ENCODE assay signal across 14 cellular contexts in genomic region chr9:134365115-134365596, GRCh38. TPM values are rescaled to one million over a fixed set of nuclear protein-coding genes. Genes with fewer than 3 reads are reported as not detected.
DNase-seq lines count a peak whose midpoint lies in the region; ATAC-seq and TF ChIP-seq lines count a peak whose summit lies in the region.
"Had no signal": no experiment of that assay in that cellular context is flagged by ENCODE, and none has a peak within 500 bp of the region (broad histone marks: within the 10 kb centered on the region; RNA-seq: fewer than 3 reads in every experiment).

No MANE protein-coding gene starts in this region.

- H3K36me3 ChIP-seq in GM23248 (ENCODE audit: low read depth) (no peaks in the 10 kb centered on the region), liver (ENCODE audit: control insufficient read depth in 4 of 4, insufficient read depth in 3 of 4, low read depth in 1 of 4, low read length in 3 of 4) (no peaks in the 10 kb centered on the region), spleen (no peaks in the 10 kb centered on the region)
- H3K36me3 ChIP-seq: pancreas had no signal

- H3K4me1 ChIP-seq in GM23248 (ENCODE audit: insufficient read depth): peaks cover 31% of the 10 kb centered on the region
- H3K4me1 ChIP-seq in liver (ENCODE audit: control insufficient read depth in 4 of 4, insufficient read depth in 4 of 4, low read length in 3 of 4): peaks cover 70 to 99% (median 87%) of the 10 kb centered on the region in 4 donors
- H3K4me1 ChIP-seq in spleen: peaks cover 23 to 95% (median 61%) of the 10 kb centered on the region in 6 donors

- CTCF ChIA-PET in WTC11 (lab: Charles Lee): no interaction called here
- CTCF ChIA-PET in Calu3 (lab: Charles Lee): no interaction called here
- CTCF ChIA-PET in GM10248 (lab: Yijun Ruan, JAX): interaction anchor here (0.8 to 1.7 kb wide), 8 partner anchors 9 to 85 kb away, joined by 3 to 11 read pairs (median 4); no protein-coding TSS in a partner anchor

- H3K9ac ChIP-seq in GM23248 (peak overlapping the region; percentile 82; the same call in 1 of the 2 replicates), liver (ENCODE audit: low read depth in 1 of 2, low read length in 2 of 2) (no peak overlapping the region)

- no peaks in the 10 kb centered on the region for H3K9me2 ChIP-seq in GM23248 (ENCODE audit: insufficient read depth)

- peaks cover 5% of the 10 kb centered on the region; the same call in 1 of the 2 replicates for H3F3A ChIP-seq in GM23248 (ENCODE audit: insufficient read depth)

- intact Hi-C loops in spleen (cut with DNase I; ENCODE audit: low total_unique reads) (no loop called here), Calu3 (cut with micrococcal nuclease; ENCODE audit: unreplicated experiment) (no loop called here)

- H3K4me3 ChIP-seq in GM23248 (no peak overlapping the region), liver (ENCODE audit: low read depth in 1 of 3, low read length in 3 of 3) (no peak overlapping the region), spleen (no peak overlapping the region)
- H3K4me3 ChIP-seq: pancreas had no signal

- no peak overlapping the region for H3K4me2 ChIP-seq in GM23248 (ENCODE audit: unreplicated experiment)

- H3K79me2 ChIP-seq in GM23248 (ENCODE audit: insufficient read depth): peaks cover 90% of the 10 kb centered on the region

- H3K27ac Mint-ChIP-seq in WTC11 (peak overlapping the region; percentile 58; the same call in 1 of the 2 replicates), Calu3 (ENCODE audit: unreplicated experiment) (no peak overlapping the region)
- H3K27ac Mint-ChIP-seq: activated CD8-positive, alpha-beta T cell treated with anti-CD3 and anti-CD28 coated beads, Interleukin-2, amount 10 ng/mL, durations not matched to agents 7 days and 5 days; B cell had no signal

- in situ Hi-C loops in GM23248 (cut with MboI): no loop called here

- DNase-seq in GM23248: no peak
- no peak for DNase-seq in WTC11 (ENCODE audit: low spot score)
- DNase-seq in spleen: no peak
- no peak for DNase-seq in Calu3
- no peak for DNase-seq in GM10248 (ENCODE audit: extremely low spot score)
- DNase-seq: activated CD8-positive, alpha-beta T cell treated with anti-CD3 and anti-CD28 coated beads, Interleukin-2, amount 10 ng/mL, durations not matched to agents 7 days and 5 days; activated effector memory CD4-positive, alpha-beta T cell treated with anti-CD3 and anti-CD28 coated beads, Interleukin-2, amount 50 U/mL, for 16 hours; hippocampal formation; stimulated activated CD4-positive, alpha-beta T cell treated with anti-CD3 and anti-CD28 coated beads, Interleukin-1b, Interleukin-23, amount 100 ng/mL, for 48 hours had no signal

- H3K4me1 Mint-ChIP-seq in WTC11 (peaks cover 3% of the 10 kb centered on the region), Calu3 (ENCODE audit: low read depth, unreplicated experiment) (peaks cover 8% of the 10 kb centered on the region)

- POLR2A ChIA-PET in WTC11 (lab: Charles Lee) (interaction anchor here (0.7 kb wide), 1 partner anchor 100 kb away, joined by 3 read pairs; no protein-coding TSS in a partner anchor), GM10248 (lab: Yijun Ruan, JAX) (no interaction called here)

- H3K9me3 ChIP-seq in GM23248 (ENCODE audit: low read depth) (no peaks in the 10 kb centered on the region), liver (ENCODE audit: control insufficient read depth in 4 of 4, low read length in 3 of 4) (no peaks in the 10 kb centered on the region), spleen (no peaks in the 10 kb centered on the region)
- H3K9me3 ChIP-seq: pancreas had no signal

- no peaks in the 10 kb centered on the region for H3K27me3 ChIP-seq in GM23248 (replicated peaks; ENCODE audit: insufficient read depth)
- no peaks in the 10 kb centered on the region for H3K27me3 ChIP-seq in liver (ENCODE audit: control insufficient read depth in 4 of 4, insufficient read depth in 4 of 4, low read length in 3 of 4)
- H3K27me3 ChIP-seq in spleen (replicated peaks in 1 of 7): no peaks in the 10 kb centered on the region
- H3K27me3 ChIP-seq: pancreas had no signal

- H3K36me3 Mint-ChIP-seq in WTC11 (no peaks in the 10 kb centered on the region), Calu3 (ENCODE audit: insufficient read depth, unreplicated experiment) (no peaks in the 10 kb centered on the region)

- no peak overlapping the region for H2AFZ ChIP-seq in GM23248

- ATAC-seq in WTC11 (no peak), HG02870 (IDR thresholded peaks at IDR 0.05; ENCODE audit: unreplicated experiment) (no peak), HG02642 (IDR thresholded peaks at IDR 0.05; ENCODE audit: poor library complexity, unreplicated experiment) (no peak)
- ATAC-seq: activated CD8-positive, alpha-beta T cell treated with anti-CD3 and anti-CD28 coated beads, Interleukin-2, amount 10 ng/mL, durations not matched to agents 7 days and 5 days had no signal

- 84 to 89% methylated on average over 19 to 20 of the region's 21 CpGs for WGBS in GM23248 (ENCODE audit: low coverage in 1 of 2, low lambda C conversion rate in 2 of 2, missing lambda C conversion rate in 2 of 2), 2 experiments
- WGBS in liver: 61% methylated on average over 21 of the region's 21 CpGs
- 90 to 92% (median 92%) methylated on average over 12 to 21 of the region's 21 CpGs; no CpG with 5 or more reads in 1 of the 5 donors for WGBS in spleen, 5 donors

- H3K9me3 Mint-ChIP-seq in WTC11 (no peaks in the 10 kb centered on the region), Calu3 (ENCODE audit: low read depth, unreplicated experiment) (no peaks in the 10 kb centered on the region)

- no peak for TF ChIP-seq RAD21 in liver (IDR thresholded peaks at IDR 0.05)

- no peak for TF ChIP-seq CTCF in WTC11 (IDR thresholded peaks at IDR 0.05)
- no peak for TF ChIP-seq CTCF in liver (IDR thresholded peaks at IDR 0.05; ENCODE audit: low read depth, low read length, missing input control)
- no peak for TF ChIP-seq CTCF in spleen (IDR thresholded peaks at IDR 0.05 in 8 of 11, conservative IDR thresholded peaks at IDR 0.05 in 3 of 11)
- TF ChIP-seq CTCF in Calu3 (IDR thresholded peaks at IDR 0.05; ENCODE audit: unreplicated experiment): no peak
- no peak for TF ChIP-seq CTCF in GM10248 (IDR thresholded peaks at IDR 0.05; ENCODE audit: control extremely low read depth, extremely low read depth, low read depth, missing control alignments)

- peak overlapping the region; percentile 94; the same call in 1 of the 2 replicates for H3K27ac ChIP-seq in GM23248
- peak overlapping the region; percentile 79 to 92 for H3K27ac ChIP-seq in liver (ENCODE audit: low read depth in 1 of 2, low read length in 2 of 2)
- H3K27ac ChIP-seq in spleen: peak overlapping the region in 7 of 8 donors; percentile 22 to 94 (median 88)

- H3K4me3 Mint-ChIP-seq in WTC11: no peak overlapping the region
- no peak overlapping the region for H3K4me3 Mint-ChIP-seq in Calu3 (ENCODE audit: low read depth, unreplicated experiment)
- H3K4me3 Mint-ChIP-seq: activated CD8-positive, alpha-beta T cell treated with anti-CD3 and anti-CD28 coated beads, Interleukin-2, amount 10 ng/mL, durations not matched to agents 7 days and 5 days; B cell had no signal

- no peaks in the 10 kb centered on the region; the same call in 1 of the 2 replicates for H4K20me1 ChIP-seq in GM23248 (ENCODE audit: insufficient read depth)

- H3K27me3 Mint-ChIP-seq in WTC11 (ENCODE audit: low read depth) (no peaks in the 10 kb centered on the region), Calu3 (ENCODE audit: unreplicated experiment) (no peaks in the 10 kb centered on the region)
- H3K27me3 Mint-ChIP-seq: B cell had no signal

- BruUV-seq in Calu3 (replicated peaks; lab: Mats Ljungman, UMichigan): no TSS peak

- no peak for TF ChIP-seq POLR2A in spleen (IDR thresholded peaks at IDR 0.05)

TF ChIP-seq in WTC11, 78 proteins besides CTCF, POLR2A, EP300 and RAD21 (continues in another document):
- no peak for TF ChIP-seq MAX (CRISPR knock-in tag; IDR thresholded peaks at IDR 0.05)
- no peak for TF ChIP-seq SP1 (CRISPR knock-in tag; conservative IDR thresholded peaks at IDR 0.05)
- TF ChIP-seq ZBTB43 (CRISPR knock-in tag; IDR thresholded peaks at IDR 0.05): no peak
- TF ChIP-seq EMX1 (CRISPR knock-in tag; IDR thresholded peaks at IDR 0.05): no peak

TF ChIP-seq in liver, 16 proteins besides CTCF, POLR2A, EP300 and RAD21:
- no peak for TF ChIP-seq MAX (IDR thresholded peaks at IDR 0.05)
- no peak for TF ChIP-seq HNF4G (IDR thresholded peaks at IDR 0.05)
- TF ChIP-seq RXRA (IDR thresholded peaks at IDR 0.05): no peak
- TF ChIP-seq JUND (IDR thresholded peaks at IDR 0.05): no peak
- TF ChIP-seq HNF4A (conservative IDR thresholded peaks at IDR 0.05): no peak
- TF ChIP-seq TAF1 (conservative IDR thresholded peaks at IDR 0.05): no peak
- TF ChIP-seq NR2F2 (IDR thresholded peaks at IDR 0.05): peak; percentile 2
- TF ChIP-seq FOXA2 (IDR thresholded peaks at IDR 0.05): no peak
- TF ChIP-seq ATF3 (IDR thresholded peaks at IDR 0.05): no peak

RNA-seq across cellular contexts. Expression of gene RXRA, which starts 38.9 kb away (rescaled TPM):
- total RNA-seq in GM23248 (2014; rRNA removed; shearing (Covaris generic)): 26.1 and 34.8 TPM in 2 replicates
- 3.5 and 3.9 TPM in 2 replicates for polyA plus RNA-seq in GM23248 (2016; fragmentation: Nextera tagmentation; extraction: Ambion mirVana)
- total RNA-seq in WTC11 (2021): 24.9 to 27.5 TPM (median 25.0 TPM) in 3 replicates
- total RNA-seq in liver: 100 to 1,000 TPM in 1 of 2 donors, 10 to 100 TPM in 1; 41.5 to 116 TPM
- polyA plus RNA-seq in liver: 100 to 1,000 TPM in 1 of 2 donors, 10 to 100 TPM in 1; 46.8 to 101 TPM
- 100 to 1,000 TPM in 2 of 7 donors, 10 to 100 TPM in 5; 67.7 to 116 (median 95.6) TPM for total RNA-seq in spleen
- polyA plus RNA-seq in spleen: 10 to 100 TPM; 10.9 to 40.4 (median 11.9) TPM
- 15.0 and 20.4 TPM in 2 replicates for total RNA-seq in Calu3 (2022)
